ENCODE assay signal across 17 cellular contexts in the genomic region with DNA sequence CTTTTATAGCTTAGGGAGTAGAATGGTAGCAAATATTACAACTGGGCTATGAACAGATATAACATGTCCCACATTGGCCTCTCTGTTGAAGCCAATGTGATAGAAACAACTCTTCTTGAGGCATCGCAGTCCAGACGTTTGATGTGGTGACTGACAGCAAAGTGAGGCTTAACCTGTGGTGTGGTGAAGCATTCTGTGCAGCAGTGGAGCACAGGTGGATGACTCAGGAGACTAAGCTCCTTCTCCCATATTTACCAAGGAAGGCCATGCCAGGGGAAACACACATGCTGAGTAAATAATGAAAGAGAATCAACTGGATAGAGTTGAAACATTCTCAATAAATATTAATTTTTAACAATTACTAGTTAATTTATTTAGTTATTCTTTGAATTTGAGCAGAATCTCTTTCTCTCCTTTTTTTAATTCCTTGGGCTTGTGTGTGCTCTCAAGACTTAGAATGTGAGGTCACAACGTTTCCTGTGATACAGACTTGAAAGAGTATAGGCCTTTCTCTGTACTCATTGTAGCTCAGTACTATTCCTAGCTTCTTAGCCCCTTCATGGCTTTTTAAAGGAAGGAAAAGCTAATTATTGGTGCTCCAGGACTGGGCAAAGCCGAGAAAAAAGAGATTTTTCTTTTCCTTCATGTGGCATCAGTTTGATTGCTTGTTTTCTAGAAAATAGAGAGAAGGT. TPM values are rescaled to one million over a fixed set of nuclear protein-coding genes. Genes with fewer than 3 reads are reported as not detected.
A peak's percentile ranks its signal among the peaks of the same experiment; 100 is the strongest.
DNase-seq lines count a peak whose midpoint lies in the region; ATAC-seq and TF ChIP-seq lines count a peak whose summit lies in the region.
"Had no signal": no experiment of that assay in that cellular context is flagged by ENCODE, and none has a peak within 500 bp of the region (broad histone marks: within the 10 kb centered on the region; RNA-seq: fewer than 3 reads in every experiment).

No MANE protein-coding gene starts in this region.

- no peaks in the 10 kb centered on the region for H3K36me3 Mint-ChIP-seq in activated CD4-positive, alpha-beta T cell treated with anti-CD3 and anti-CD28 coated beads, Interleukin-2, amount 10 ng/mL, durations not matched to agents 7 days and 5 days (ENCODE audit: low read depth)
- H3K36me3 Mint-ChIP-seq in activated CD8-positive, alpha-beta T cell treated with anti-CD3 and anti-CD28 coated beads for 36 hours (ENCODE audit: low read depth), result no peaks in the 10 kb centered on the region
- H3K36me3 Mint-ChIP-seq: IgD-negative memory B cell had no signal

- POLR2A ChIA-PET in activated CD4-positive, alpha-beta T cell treated with anti-CD3 and anti-CD28 coated beads, Interleukin-2, amount 10 ng/mL, durations not matched to agents 7 days and 5 days (lab: Charles Lee), result no interaction called here
- POLR2A ChIA-PET in activated CD8-positive, alpha-beta T cell treated with anti-CD3 and anti-CD28 coated beads for 36 hours (lab: Charles Lee), result no interaction called here

- intact Hi-C loops in activated CD8-positive, alpha-beta T cell treated with anti-CD3 and anti-CD28 coated beads for 36 hours (cut with micrococcal nuclease), result no loop called here

- TF ChIP-seq CTCF in activated CD8-positive, alpha-beta T cell treated with anti-CD3 and anti-CD28 coated beads for 36 hours (IDR thresholded peaks at IDR 0.05), result no peak

- peak; percentile 5 for DNase-seq in activated CD4-positive, alpha-beta T cell treated with anti-CD3 and anti-CD28 coated beads for 48 hours
- no peak for DNase-seq in activated CD4-positive, alpha-beta T cell treated with anti-CD3 and anti-CD28 coated beads, Interleukin-2, amount 10 ng/mL, durations not matched to agents 7 days and 5 days
- DNase-seq in LoVo (ENCODE audit: low spot score) (peak; percentile 9), kidney tubule cell (ENCODE audit: low spot score) (peak; percentile 80), T-helper 9 cell (no peak), NCI-H748 treated with DMSO at 0.1 percent for 48 hours (lab: John Stamatoyannopoulos, UW) (no peak), activated gamma-delta T cell treated with Interleukin-2 at 50 U/mL for 16 hours (no peak)
- peak; percentile 4 for DNase-seq in activated CD8-positive, alpha-beta T cell treated with anti-CD3 and anti-CD28 coated beads for 36 hours
- DNase-seq: 8988T; CD8-positive, alpha-beta memory T cell; DMS153; NCI-H345; SJCRH30 had no signal

- peaks cover 9% of the 10 kb centered on the region for H3K4me1 Mint-ChIP-seq in activated CD4-positive, alpha-beta T cell treated with anti-CD3 and anti-CD28 coated beads, Interleukin-2, amount 10 ng/mL, durations not matched to agents 7 days and 5 days
- H3K4me1 Mint-ChIP-seq in activated CD8-positive, alpha-beta T cell treated with anti-CD3 and anti-CD28 coated beads for 36 hours (ENCODE audit: low read depth), result peaks cover 3% of the 10 kb centered on the region

- CTCF ChIA-PET in activated CD4-positive, alpha-beta T cell treated with anti-CD3 and anti-CD28 coated beads, Interleukin-2, amount 10 ng/mL, durations not matched to agents 7 days and 5 days (lab: Charles Lee), result no interaction called here
- CTCF ChIA-PET in activated CD8-positive, alpha-beta T cell treated with anti-CD3 and anti-CD28 coated beads for 36 hours (lab: Charles Lee), result interaction anchor here (0.8 to 1.5 kb wide), 2 partner anchors 15 to 105 kb away, joined by 3 to 4 read pairs; no protein-coding TSS in a partner anchor

- ATAC-seq in activated CD8-positive, alpha-beta T cell treated with anti-CD3 and anti-CD28 coated beads for 36 hours, result no peak
- ATAC-seq: HCT116 had no signal

- peaks cover 6% of the 10 kb centered on the region for H3K27me3 Mint-ChIP-seq in activated CD4-positive, alpha-beta T cell treated with anti-CD3 and anti-CD28 coated beads, Interleukin-2, amount 10 ng/mL, durations not matched to agents 7 days and 5 days
- H3K27me3 Mint-ChIP-seq in activated CD8-positive, alpha-beta T cell treated with anti-CD3 and anti-CD28 coated beads for 36 hours, result peaks cover 11% of the 10 kb centered on the region

- H3K4me3 Mint-ChIP-seq in activated CD4-positive, alpha-beta T cell treated with anti-CD3 and anti-CD28 coated beads, Interleukin-2, amount 10 ng/mL, durations not matched to agents 7 days and 5 days, result no peak overlapping the region
- no peak overlapping the region for H3K4me3 Mint-ChIP-seq in activated CD8-positive, alpha-beta T cell treated with anti-CD3 and anti-CD28 coated beads for 36 hours
- H3K4me3 Mint-ChIP-seq: CD8-positive, alpha-beta memory T cell; IgD-negative memory B cell had no signal

- no peak overlapping the region for H3K27ac Mint-ChIP-seq in activated CD4-positive, alpha-beta T cell treated with anti-CD3 and anti-CD28 coated beads, Interleukin-2, amount 10 ng/mL, durations not matched to agents 7 days and 5 days
- no peak overlapping the region for H3K27ac Mint-ChIP-seq in activated CD8-positive, alpha-beta T cell treated with anti-CD3 and anti-CD28 coated beads for 36 hours
- H3K27ac Mint-ChIP-seq: CD8-positive, alpha-beta memory T cell had no signal

- H3K9me3 Mint-ChIP-seq in activated CD4-positive, alpha-beta T cell treated with anti-CD3 and anti-CD28 coated beads, Interleukin-2, amount 10 ng/mL, durations not matched to agents 7 days and 5 days, result no peaks in the 10 kb centered on the region
- no peaks in the 10 kb centered on the region for H3K9me3 Mint-ChIP-seq in activated CD8-positive, alpha-beta T cell treated with anti-CD3 and anti-CD28 coated beads for 36 hours
- H3K9me3 Mint-ChIP-seq: CD8-positive, alpha-beta memory T cell; IgD-negative memory B cell had no signal

RNA-seq across cellular contexts. Expression of gene CRB1, which starts 17.6 kb away (rescaled TPM):
- under 1 TPM in 1 of 2 experiments, not detected in 1; 0.06 TPM for total RNA-seq in activated CD4-positive, alpha-beta T cell treated with anti-CD3 and anti-CD28 coated beads, Interleukin-2, amount 10 ng/mL, durations not matched to agents 7 days and 5 days
- total RNA-seq in activated CD8-positive, alpha-beta T cell treated with anti-CD3 and anti-CD28 coated beads for 36 hours, result not detected
- total RNA-seq: HT1080, RPMI7951 had no signal

Comparison
In these comparisons a context has a peak if more than half of its experiments do, and no peak if none do; other contexts are left out.
1. DNase-seq: peak in activated CD4-positive, alpha-beta T cell treated with anti-CD3 and anti-CD28 coated beads for 48 hours (single experiment), LoVo (single experiment), activated CD8-positive, alpha-beta T cell treated with anti-CD3 and anti-CD28 coated beads for 36 hours (single experiment) and kidney tubule cell (single experiment); none in activated CD4-positive, alpha-beta T cell treated with anti-CD3 and anti-CD28 coated beads, Interleukin-2, amount 10 ng/mL, durations not matched to agents 7 days and 5 days (single experiment), T-helper 9 cell (single experiment), NCI-H748 treated with DMSO at 0.1 percent for 48 hours (single experiment) and activated gamma-delta T cell treated with Interleukin-2 at 50 U/mL for 16 hours (single experiment).